Comparison of ENCODE assay signal across 9 cellular contexts in genomic region chr22:37544955-37545702, GRCh38. TPM values are rescaled to one million over a fixed set of nuclear protein-coding genes. Genes with fewer than 3 reads are reported as not detected.
DNase-seq lines count a peak whose midpoint lies in the region; ATAC-seq, FAIRE-seq and TF ChIP-seq lines count a peak whose summit lies in the region.
"Had no signal": no experiment of that assay in that cellular context is flagged by ENCODE, and none has a peak within 500 bp of the region (broad histone marks: within the 10 kb centered on the region; RNA-seq: fewer than 3 reads in every experiment).

No MANE protein-coding gene starts in this region.

- TF ChIP-seq RAD21 in A549 (conservative IDR thresholded peaks at IDR 0.05 in 1 of 2, IDR thresholded peaks at IDR 0.05 in 1 of 2): peak; percentile 87 to 89

- H3K36me3 ChIP-seq in SJSA1: no peaks in the 10 kb centered on the region
- H3K36me3 ChIP-seq in iPS-15b (ENCODE audit: control insufficient read depth, insufficient read depth, low read length): no peaks in the 10 kb centered on the region
- H3K36me3 ChIP-seq in skeletal muscle satellite cell (ENCODE audit: insufficient read depth, low read length): no peaks in the 10 kb centered on the region

- H3K9ac ChIP-seq in iPS-15b (ENCODE audit: low read depth, low read length) (no peak overlapping the region), skeletal muscle satellite cell (ENCODE audit: low read depth, low read length) (peak overlapping the region; percentile 75)

- H3K27me3 ChIP-seq in SJSA1 (replicated peaks) (no peaks in the 10 kb centered on the region), iPS-15b (ENCODE audit: control insufficient read depth, insufficient read depth, low read length) (no peaks in the 10 kb centered on the region), skeletal muscle satellite cell (ENCODE audit: control insufficient read depth, insufficient read depth, low read length) (no peaks in the 10 kb centered on the region)

- FAIRE-seq in A549 (lab: Jason Lieb, UNC): no peak
- peak; percentile 53 for FAIRE-seq in GM19239 (lab: Jason Lieb, UNC)

- TF ChIP-seq POLR2A in A549 (IDR thresholded peaks at IDR 0.05; ENCODE audit: low read length): no peak

- peak; percentile 62 to 73 for DNase-seq in A549 (ENCODE audit: low read depth in 1 of 2, low spot score in 1 of 2)
- DNase-seq in GM19239 (ENCODE audit: insufficient read length, low spot score): no peak
- DNase-seq in SJSA1 (ENCODE audit: low read depth in 1 of 2, low spot score in 2 of 2): peak; percentile 63 to 76
- peak; percentile 58 for DNase-seq in astrocyte of the spinal cord (ENCODE audit: low read depth, low spot score)
- no peak for DNase-seq in DMS79 (lab: John Stamatoyannopoulos, UW)

- H3K4me3 ChIP-seq in A549 (peak overlapping the region; percentile 36), SJSA1 (peak overlapping the region; percentile 26), astrocyte of the spinal cord (ENCODE audit: low read depth, low read length) (peak overlapping the region; percentile 10), iPS-15b (ENCODE audit: low read depth, low read length) (peak overlapping the region; percentile 37), skeletal muscle satellite cell (ENCODE audit: low read length) (peak overlapping the region; percentile 64)

- POLR2A ChIA-PET in A549 (lab: Yijun Ruan, JAX): interaction anchor here (1.0 to 1.6 kb wide), 4 partner anchors 15 to 47 kb away, joined by 3 to 7 read pairs (median 4); no protein-coding TSS in a partner anchor

- peak; percentile 73 to 82 for ATAC-seq in A549
- ATAC-seq in HG02938 (IDR thresholded peaks at IDR 0.05; ENCODE audit: unreplicated experiment): no peak

- peak overlapping the region; percentile 80 for H3K4me2 ChIP-seq in A549
- H3K4me2 ChIP-seq in skeletal muscle satellite cell (ENCODE audit: low read length): peak overlapping the region; percentile 81

- WGBS in A549 (ENCODE audit: missing lambda C conversion rate): 34% methylated on average over 6 of the region's 11 CpGs

- peaks cover 50% of the 10 kb centered on the region for H3K4me1 ChIP-seq in A549
- H3K4me1 ChIP-seq in SJSA1 (replicated peaks): peaks cover 32% of the 10 kb centered on the region
- peaks cover 3% of the 10 kb centered on the region for H3K4me1 ChIP-seq in iPS-15b (ENCODE audit: control insufficient read depth, insufficient read depth, low read length)
- H3K4me1 ChIP-seq in skeletal muscle satellite cell (ENCODE audit: control insufficient read depth, insufficient read depth, low read length): peaks cover 52% of the 10 kb centered on the region

- in situ Hi-C loops in astrocyte of the spinal cord (cut with HindIII; ENCODE audit: low sequenced_read_pairs): no loop called here

- no peak for TF ChIP-seq EP300 in A549 (IDR thresholded peaks at IDR 0.05)

- H3K9me3 ChIP-seq in A549 (no peaks in the 10 kb centered on the region), SJSA1 (replicated peaks) (no peaks in the 10 kb centered on the region), iPS-15b (ENCODE audit: control insufficient read depth, insufficient read depth, low read length) (no peaks in the 10 kb centered on the region), skeletal muscle satellite cell (replicated peaks; ENCODE audit: low read length) (no peaks in the 10 kb centered on the region)

- H3K27ac ChIP-seq in A549 (peak overlapping the region; percentile 80 to 96), SJSA1 (peak overlapping the region; percentile 87)

- CTCF ChIA-PET in A549 (lab: Yijun Ruan, JAX): interaction anchor here (0.6 to 16.8 kb wide), 22 partner anchors 8 to 514 kb away, joined by 3 to 771 read pairs (median 4); partner anchors contain the start of genes CDC42EP1, GGA1, LGALS2 and MFNG

- peak; percentile 77 for TF ChIP-seq CTCF in A549 (IDR thresholded peaks at IDR 0.05)
- TF ChIP-seq CTCF in astrocyte of the spinal cord (IDR thresholded peaks at IDR 0.05; ENCODE audit: low read depth, low read length): peak; percentile 88

TF ChIP-seq in A549, 52 proteins besides CTCF, POLR2A, EP300 and RAD21:
- TF ChIP-seq, protein P1, sequence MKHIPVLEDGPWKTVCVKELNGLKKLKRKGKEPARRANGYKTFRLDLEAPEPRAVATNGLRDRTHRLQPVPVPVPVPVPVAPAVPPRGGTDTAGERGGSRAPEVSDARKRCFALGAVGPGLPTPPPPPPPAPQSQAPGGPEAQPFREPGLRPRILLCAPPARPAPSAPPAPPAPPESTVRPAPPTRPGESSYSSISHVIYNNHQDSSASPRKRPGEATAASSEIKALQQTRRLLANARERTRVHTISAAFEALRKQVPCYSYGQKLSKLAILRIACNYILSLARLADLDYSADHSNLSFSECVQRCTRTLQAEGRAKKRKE (CRISPR knock-in tag; IDR thresholded peaks at IDR 0.05; ENCODE audit: low read depth): no peak
- TF ChIP-seq E2F6 (IDR thresholded peaks at IDR 0.05; ENCODE audit: borderline replicate concordance, low read depth) (no peak), HDAC2 (IDR thresholded peaks at IDR 0.05) (peak; percentile 50; the same call in 1 of the 2 replicates), CBX2 (IDR thresholded peaks at IDR 0.05; ENCODE audit: borderline replicate concordance, low read depth) (no peak), SMC3 (IDR thresholded peaks at IDR 0.05) (peak; percentile 78), HOXA7 (CRISPR knock-in tag; IDR thresholded peaks at IDR 0.05) (no peak), HOXB5 (CRISPR knock-in tag; IDR thresholded peaks at IDR 0.05) (no peak), NPAS2 (CRISPR knock-in tag; IDR thresholded peaks at IDR 0.05; ENCODE audit: borderline replicate concordance) (no peak), FOSL2 (IDR thresholded peaks at IDR 0.05) (no peak), FOSL2 (CRISPR knock-in tag; IDR thresholded peaks at IDR 0.05) (peak; percentile 17; the same call in 1 of the 2 replicates), HEYL (CRISPR knock-in tag; IDR thresholded peaks at IDR 0.05) (no peak), EHMT2 (IDR thresholded peaks at IDR 0.05; ENCODE audit: low read depth) (no peak), ZFP36 (IDR thresholded peaks at IDR 0.05; ENCODE audit: borderline replicate concordance, partially characterized antibody) (peak; percentile 99)
- TF ChIP-seq, protein P2, sequence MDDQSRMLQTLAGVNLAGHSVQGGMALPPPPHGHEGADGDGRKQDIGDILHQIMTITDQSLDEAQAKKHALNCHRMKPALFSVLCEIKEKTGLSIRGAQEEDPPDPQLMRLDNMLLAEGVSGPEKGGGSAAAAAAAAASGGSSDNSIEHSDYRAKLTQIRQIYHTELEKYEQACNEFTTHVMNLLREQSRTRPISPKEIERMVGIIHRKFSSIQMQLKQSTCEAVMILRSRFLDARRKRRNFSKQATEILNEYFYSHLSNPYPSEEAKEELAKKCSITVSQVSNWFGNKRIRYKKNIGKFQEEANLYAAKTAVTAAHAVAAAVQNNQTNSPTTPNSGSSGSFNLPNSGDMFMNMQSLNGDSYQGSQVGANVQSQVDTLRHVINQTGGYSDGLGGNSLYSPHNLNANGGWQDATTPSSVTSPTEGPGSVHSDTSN (IDR thresholded peaks at IDR 0.05): no peak

RNA-seq across cellular contexts. Expression of gene CDC42EP1, which starts 15.2 kb away (rescaled TPM):
- polyA plus RNA-seq in A549 (2011; rRNA removed) (12.2 and 16.0 TPM in 2 replicates), A549 (2017; fragmentation: RNase III; extraction: RNeasy Plus Mini Kit Qiagen cat#74134 plus additional on column Dnase treatment) (20.2 to 21.5 TPM (median 20.3 TPM) in 3 replicates)
- polyA plus RNA-seq in A549 (2012; cell fraction: cytosol; rRNA removed): 23.4 and 33.7 TPM in 2 replicates
- polyA plus RNA-seq in A549 (2012; cell fraction: nucleus; rRNA removed): 21.3 and 29.9 TPM in 2 replicates
- polyA minus RNA-seq in A549 (2011; rRNA and poly(A)+ RNA removed): 9.8 and 15.0 TPM in 2 replicates
- 21.5 and 22.3 TPM in 2 replicates for total RNA-seq in SJSA1 (2014; rRNA removed; shearing (Covaris generic))
- 23.8 and 28.0 TPM in 2 replicates for total RNA-seq in skeletal muscle satellite cell (2012; rRNA removed)

RNA-seq across cellular contexts. Expression of gene CARD10, which starts 25.9 kb away (rescaled TPM):
- 8.3 and 11.1 TPM in 2 replicates for polyA plus RNA-seq in A549 (2011; rRNA removed)
- polyA plus RNA-seq in A549 (2012; cell fraction: cytosol; rRNA removed): 16.0 and 23.0 TPM in 2 replicates
- 52.8 and 67.1 TPM in 2 replicates for polyA plus RNA-seq in A549 (2012; cell fraction: nucleus; rRNA removed)
- 14.1 to 16.1 TPM (median 15.3 TPM) in 3 replicates for polyA plus RNA-seq in A549 (2017; fragmentation: RNase III; extraction: RNeasy Plus Mini Kit Qiagen cat#74134 plus additional on column Dnase treatment)
- polyA minus RNA-seq in A549 (2011; rRNA and poly(A)+ RNA removed): 12.5 and 17.6 TPM in 2 replicates
- total RNA-seq in SJSA1 (2014; rRNA removed; shearing (Covaris generic)): 14.6 and 40.7 TPM in 2 replicates
- total RNA-seq in skeletal muscle satellite cell (2012; rRNA removed): 24.8 and 28.6 TPM in 2 replicates

RNA-seq across cellular contexts. Expression of gene LGALS2, which starts 34.8 kb away (rescaled TPM):
- 1.1 and 2.0 TPM in 2 replicates for polyA plus RNA-seq in A549 (2011; rRNA removed)
- 0.22 and 0.39 TPM in 2 replicates for polyA plus RNA-seq in A549 (2012; cell fraction: cytosol; rRNA removed)
- 0.14 TPM in 1 of 2 replicates, not detected in the other for polyA plus RNA-seq in A549 (2012; cell fraction: nucleus; rRNA removed)
- 0.45 to 0.75 TPM (median 0.63 TPM) in 3 replicates for polyA plus RNA-seq in A549 (2017; fragmentation: RNase III; extraction: RNeasy Plus Mini Kit Qiagen cat#74134 plus additional on column Dnase treatment)
- not detected in 2 replicates for polyA minus RNA-seq in A549 (2011; rRNA and poly(A)+ RNA removed)
- not detected in 2 replicates for total RNA-seq in SJSA1 (2014; rRNA removed; shearing (Covaris generic))
- not detected in 2 replicates for total RNA-seq in skeletal muscle satellite cell (2012; rRNA removed)
- polyA plus RNA-seq: neural cell had no signal

RNA-seq across cellular contexts. Expression of gene MFNG, which starts 58.9 kb away (rescaled TPM):
- polyA plus RNA-seq in A549 (2011; rRNA removed) (1.2 and 2.0 TPM in 2 replicates), A549 (2017; fragmentation: RNase III; extraction: RNeasy Plus Mini Kit Qiagen cat#74134 plus additional on column Dnase treatment) (1.7 to 1.8 TPM (median 1.7 TPM) in 3 replicates)
- polyA plus RNA-seq in A549 (2012; cell fraction: cytosol; rRNA removed): 2.3 and 3.2 TPM in 2 replicates
- 18.4 and 23.7 TPM in 2 replicates for polyA plus RNA-seq in A549 (2012; cell fraction: nucleus; rRNA removed)
- polyA minus RNA-seq in A549 (2011; rRNA and poly(A)+ RNA removed): 0.73 and 0.95 TPM in 2 replicates
- not detected in 2 replicates for total RNA-seq in SJSA1 (2014; rRNA removed; shearing (Covaris generic))
- 0.44 TPM in 1 of 2 replicates, not detected in the other for total RNA-seq in skeletal muscle satellite cell (2012; rRNA removed)

Comparison
In these comparisons a context has a peak if more than half of its experiments do, and no peak if none do; other contexts are left out.
1. DNase-seq: peak in A549 (2 of 2), SJSA1 (2 of 2) and astrocyte of the spinal cord (single experiment); none in GM19239 (single experiment) and DMS79 (single experiment).
2. H3K4me3 ChIP-seq: peak in every context shown above with its lines; median percentile 64 in skeletal muscle satellite cell; 37 in iPS-15b; 36 in A549; 26 in SJSA1; 10 in astrocyte of the spinal cord.